In the genomic region with DNA sequence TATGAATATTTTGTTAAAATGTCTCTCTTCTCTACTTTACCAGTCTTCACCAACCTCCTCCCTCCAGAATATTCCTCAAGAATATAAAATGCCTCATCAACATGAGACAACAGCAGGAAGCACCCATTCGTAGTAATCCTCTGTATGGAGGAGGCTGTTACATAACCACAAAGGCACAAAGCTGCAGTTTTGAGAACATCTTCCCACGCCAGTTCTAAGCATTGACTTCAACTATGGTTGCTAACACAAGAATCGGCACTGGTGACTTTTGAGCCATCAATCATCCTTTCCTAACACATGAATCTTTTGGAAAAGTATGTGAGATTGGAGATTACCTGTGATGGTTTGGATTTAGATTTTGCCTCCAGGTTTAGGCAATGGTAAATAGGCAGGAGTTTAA, we compare ENCODE assay signal across 29 cellular contexts. TPM values are rescaled to one million over a fixed set of nuclear protein-coding genes. Genes with fewer than 3 reads are reported as not detected.
A peak's percentile ranks its signal among the peaks of the same experiment; 100 is the strongest.
DNase-seq lines count a peak whose midpoint lies in the region; ATAC-seq, FAIRE-seq and TF ChIP-seq lines count a peak whose summit lies in the region.
"Had no signal": no experiment of that assay in that cellular context is flagged by ENCODE, and none has a peak within 500 bp of the region (broad histone marks: within the 10 kb centered on the region; RNA-seq: fewer than 3 reads in every experiment).

No MANE protein-coding gene starts in this region.

- intact Hi-C loops in GM12878 (cut with micrococcal nuclease; ENCODE audit: unreplicated experiment): no loop called here

- no TSS peak for BruUV-seq in GM12878 (replicated peaks; lab: Mats Ljungman, UMichigan)

- POLR2A ChIA-PET in GM12878 (lab: Charles Lee): interaction anchor here (0.6 kb wide), 1 partner anchor 464 kb away, joined by 5 read pairs; no protein-coding TSS in a partner anchor

- no peaks in the 10 kb centered on the region for H3K79me2 ChIP-seq in GM12878 (ENCODE audit: control insufficient read depth, insufficient read depth, low read length)

- no peak overlapping the region for H3K27ac ChIP-seq in GM12878 (ENCODE audit: control insufficient read depth, insufficient read depth)
- H3K27ac ChIP-seq: SK-N-MC, testis had no signal

- SMC1A ChIA-PET in GM12878 (lab: Charles Lee; ENCODE audit: uncharacterized antibody, unreplicated experiment): interaction anchor here (0.6 to 1.2 kb wide), 2 partner anchors 11 to 17 kb away, joined by 3 to 4 read pairs; no protein-coding TSS in a partner anchor

- H3K36me3 ChIP-seq in GM12878 (ENCODE audit: control insufficient read depth in 2 of 2, insufficient read depth in 2 of 2, low read length in 1 of 2): no peaks in the 10 kb centered on the region
- H3K36me3 ChIP-seq: uterus had no signal

- H3K4me2 ChIP-seq in GM12878 (ENCODE audit: control insufficient read depth, insufficient read depth): no peak overlapping the region

- RAD21 ChIA-PET in GM12878 (lab: Charles Lee; ENCODE audit: unreplicated experiment): no interaction called here

- H3K4me1 ChIP-seq in GM12878 (ENCODE audit: control insufficient read depth, insufficient read depth, low read length): peaks cover 15% of the 10 kb centered on the region
- H3K4me1 ChIP-seq: body of pancreas, uterus had no signal

- TF ChIP-seq POLR2A in NB4 (IDR thresholded peaks at IDR 0.05; ENCODE audit: extremely low read depth, insufficient read length) (no peak), GM12878 (IDR thresholded peaks at IDR 0.05; ENCODE audit: low read depth, low read length) (no peak)

- ATAC-seq in GM12878 (no peak), HG03025 (IDR thresholded peaks at IDR 0.05; ENCODE audit: low FRiP score, unreplicated experiment) (no peak), HG03439 (IDR thresholded peaks at IDR 0.05; ENCODE audit: unreplicated experiment) (no peak)
- ATAC-seq: activated CD4-positive, CD25-positive, alpha-beta regulatory T cell treated with anti-CD3 and anti-CD28 coated beads, Interleukin-2, amount 50 U/mL, for 24 hours; activated naive CD8-positive, alpha-beta T cell treated with anti-CD3 and anti-CD28 coated beads, Interleukin-2, amount 50 U/mL, for 24 hours; body of pancreas; CD8-positive, alpha-beta T cell; mucosa of descending colon; natural killer cell treated with Interleukin-12 subunit alpha and Interleukin-12 subunit beta and Interleukin-15 and Interleukin-18, amount 100 ng/mL, for 72 hours; T-helper 17 cell had no signal

- no peak overlapping the region for H2AFZ ChIP-seq in GM12878 (ENCODE audit: control insufficient read depth, low read depth, low read length)

- WGBS in GM12878 (ENCODE audit: insufficient coverage, insufficient replicate concordance, low lambda C conversion rate, missing lambda C conversion rate): 74% methylated on average over 3 of the region's 3 CpGs

- H3K27me3 ChIP-seq in GM12878 (replicated peaks in 1 of 2; ENCODE audit: control insufficient read depth in 2 of 2, insufficient read depth in 2 of 2, low read length in 1 of 2): no peaks in the 10 kb centered on the region
- H3K27me3 ChIP-seq: body of pancreas, testis, uterus had no signal

- peak overlapping the region; percentile 2 for H3K4me3 ChIP-seq in NB4 (ENCODE audit: low read depth, low read length)
- H3K4me3 ChIP-seq in GM12878: no peak overlapping the region
- H3K4me3 ChIP-seq: body of pancreas, mucosa of descending colon, SK-N-MC, skin epidermis, testis, uterus had no signal

- DNase-seq in CD1c-positive myeloid dendritic cell (ENCODE audit: extremely low spot score) (peak; percentile 92), NB4 (ENCODE audit: low read depth) (peak; percentile 73), GM12878 (ENCODE audit: low read depth, low spot score) (no peak), occipital lobe (lab: John Stamatoyannopoulos, UW) (peak; percentile 30), SHP77 (lab: John Stamatoyannopoulos, UW) (no peak), GM13976 (ENCODE audit: low spot score) (no peak)
- DNase-seq: activated CD4-positive, alpha-beta T cell treated with anti-CD3 and anti-CD28 coated beads, Interleukin-2, amount 50 U/mL, for 48 hours; activated naive CD4-positive, alpha-beta T cell; activated naive CD8-positive, alpha-beta T cell treated with anti-CD3 and anti-CD28 coated beads, Interleukin-2, amount 50 U/mL, for 24 hours; AML-193; body of pancreas; CD8-positive, alpha-beta T cell; kidney; mucosa of descending colon; NCI-H1092; NCI-H1694; NCI-H510A; RPMI8226; stimulated activated naive CD4-positive, alpha-beta T cell treated with Interleukin-2 at 50 U/mL for 16 hours; T-helper 17 cell; testis; uterus had no signal

- FAIRE-seq in GM12878 (lab: Jason Lieb, UNC): no peak
- FAIRE-seq: frontal cortex, kidney had no signal

- TF ChIP-seq EP300 in GM12878 (IDR thresholded peaks at IDR 0.05; ENCODE audit: borderline replicate concordance in 1 of 2, control insufficient read depth in 1 of 2, low read depth in 2 of 2, low read length in 2 of 2): no peak

- TF ChIP-seq RAD21 in GM12878 (IDR thresholded peaks at IDR 0.05; ENCODE audit: insufficient read depth, low read depth, low read length): no peak

- TF ChIP-seq CTCF in NB4 (IDR thresholded peaks at IDR 0.05; ENCODE audit: low read depth, low read length): no peak
- TF ChIP-seq CTCF in GM12878 (IDR thresholded peaks at IDR 0.05 in 2 of 3, conservative IDR thresholded peaks at IDR 0.05 in 1 of 3; ENCODE audit: control insufficient read depth in 2 of 3, extremely low read depth in 1 of 3, insufficient read depth in 1 of 3, low read depth in 3 of 3, low read length in 3 of 3): no peak
- TF ChIP-seq CTCF in GM13976 (IDR thresholded peaks at IDR 0.05; ENCODE audit: borderline replicate concordance, control extremely low read depth, extremely low read depth, insufficient read depth, missing control alignments): no peak

- no peak overlapping the region for H3K9ac ChIP-seq in GM12878 (ENCODE audit: control insufficient read depth, insufficient read depth, low read length)

- no peaks in the 10 kb centered on the region for H4K20me1 ChIP-seq in GM12878 (ENCODE audit: control insufficient read depth, insufficient read depth)

- CTCF ChIA-PET in GM12878 (lab: Yijun Ruan, JAX): interaction anchor here (0.9 kb wide), 1 partner anchor 150 kb away, joined by 3 read pairs; no protein-coding TSS in a partner anchor

- in situ Hi-C loops in GM12878 (cut with MboI): no loop called here
- in situ Hi-C loops in GM13976 (cut with MboI; ENCODE audit: low sequenced_read_pairs, unreplicated experiment): no loop called here

- H3K9me3 ChIP-seq in GM12878 (replicated peaks; ENCODE audit: control insufficient read depth, insufficient read depth, low read length): peaks cover 17% of the 10 kb centered on the region; the same call in 2 of the 3 replicates
- H3K9me3 ChIP-seq: testis, uterus had no signal

TF ChIP-seq in GM12878, 131 proteins besides CTCF, POLR2A, EP300 and RAD21:
- TF ChIP-seq RUNX3 (IDR thresholded peaks at IDR 0.05; ENCODE audit: low read length) (peak; percentile 45; the same call in 1 of the 2 replicates), BCLAF1 (IDR thresholded peaks at IDR 0.05) (no peak)

RNA-seq across cellular contexts. Expression of gene CYP1B1, which starts 54.9 kb away (rescaled TPM):
- 6.3 and 7.3 TPM in 2 replicates for total RNA-seq in GM12878 (2013; cell fraction: nucleolus; rRNA removed)
- total RNA-seq in GM12878 (2014; rRNA removed) (2.4 and 3.0 TPM in 2 replicates), GM12878 (2014; rRNA removed; fragmentation: Illumina TruSeq; extraction: Trizol) (3.4 TPM in 2 replicates), GM12878 (2021) (9.0 and 10.1 TPM in 2 replicates), occipital lobe (7.8 TPM)
- polyA plus RNA-seq in GM12878 (2011; ENCODE audit: low read depth): 10.2 TPM
- polyA plus RNA-seq in GM12878 (2011; rRNA removed) (0.35 and 0.65 TPM in 2 replicates), GM12878 (2014; fragmentation: Illumina TruSeq; extraction: Trizol) (4.6 and 5.2 TPM in 2 replicates), GM12878 (2014; fragmentation: Nextera tagmentation; extraction: Ambion mirVana) (1 to 10 TPM; 2.2 to 3.0 TPM), GM12878 (2014; rRNA removed) (2.7 and 3.4 TPM in 2 replicates), GM12878 (2016; fragmentation: Nextera tagmentation; extraction: Ambion mirVana) (10 to 100 TPM; 22.0 to 29.7 TPM)
- 0.66 and 0.67 TPM in 2 replicates for polyA plus RNA-seq in GM12878 (2011; cell fraction: cytosol; rRNA removed)
- polyA plus RNA-seq in GM12878 (2011; cell fraction: nucleus; rRNA removed): 0.49 and 0.56 TPM in 2 replicates
- polyA plus RNA-seq in GM12878 (2012): 16.1 and 16.6 TPM in 2 replicates
- polyA minus RNA-seq in GM12878 (2011; rRNA and poly(A)+ RNA removed): 1.7 and 2.5 TPM in 2 replicates
- 0.52 and 0.67 TPM in 2 replicates for polyA minus RNA-seq in GM12878 (2011; cell fraction: cytosol; rRNA and poly(A)+ RNA removed)
- 0.85 and 1.1 TPM in 2 replicates for polyA minus RNA-seq in GM12878 (2011; cell fraction: nucleus; rRNA and poly(A)+ RNA removed)
- total RNA-seq: CD8-positive, alpha-beta T cell had no signal

Comparison
In these comparisons a context has a peak if more than half of its experiments do, and no peak if none do; other contexts are left out.
1. DNase-seq: peak in CD1c-positive myeloid dendritic cell (single experiment), NB4 (single experiment) and occipital lobe (single experiment); none in GM12878 (single experiment), SHP77 (0 of 2) and GM13976 (single experiment).